1 cellular context compared by ENCODE assay signal in genomic region chr1:32680642-32681041, GRCh38.
TF ChIP-seq lines count a peak whose summit lies in the region.

No MANE protein-coding gene starts in this region.

TF ChIP-seq in HepG2, 621 proteins besides CTCF, POLR2A, EP300 and RAD21:
- TF ChIP-seq MXD4 (CRISPR knock-in tag; IDR thresholded peaks at IDR 0.05) (no peak), CSRNP2 (CRISPR knock-in tag; conservative IDR thresholded peaks at IDR 0.05; ENCODE audit: low read depth) (no peak), ZNF543 (CRISPR knock-in tag; IDR thresholded peaks at IDR 0.05) (no peak), SIN3B (IDR thresholded peaks at IDR 0.05; ENCODE audit: low read length) (no peak), SRSF4 (IDR thresholded peaks at IDR 0.05; ENCODE audit: low read depth, low read length, poor library complexity, severe bottlenecking) (no peak), ZFP1 (CRISPR knock-in tag; IDR thresholded peaks at IDR 0.05) (no peak), ZNF510 (CRISPR knock-in tag; IDR thresholded peaks at IDR 0.05; ENCODE audit: low read depth) (no peak), RORA (CRISPR knock-in tag; IDR thresholded peaks at IDR 0.05) (no peak), MZF1 (CRISPR knock-in tag; IDR thresholded peaks at IDR 0.05; ENCODE audit: borderline replicate concordance) (no peak), ZNF335 (CRISPR knock-in tag; IDR thresholded peaks at IDR 0.05) (no peak), ZGPAT (CRISPR knock-in tag; IDR thresholded peaks at IDR 0.05) (no peak), E2F1 (CRISPR knock-in tag; IDR thresholded peaks at IDR 0.05) (no peak), NCOA2 (CRISPR knock-in tag; IDR thresholded peaks at IDR 0.05) (no peak), SPEN (CRISPR knock-in tag; IDR thresholded peaks at IDR 0.05; ENCODE audit: low read depth) (no peak), HOXD1 (CRISPR knock-in tag; IDR thresholded peaks at IDR 0.05) (no peak), ZNF546 (CRISPR knock-in tag; conservative IDR thresholded peaks at IDR 0.05) (no peak)
